1 cellular context compared by ENCODE assay signal in genomic region chr10:97024181-97025073, GRCh38.
TF ChIP-seq lines count a peak whose summit lies in the region.

No MANE protein-coding gene starts in this region.

TF ChIP-seq in SK-N-SH treated with all-trans-retinoic acid at 6 μM for 48 hours, 23 proteins besides CTCF, POLR2A, EP300 and RAD21 (continued from another document):
- TF ChIP-seq, protein P1, sequence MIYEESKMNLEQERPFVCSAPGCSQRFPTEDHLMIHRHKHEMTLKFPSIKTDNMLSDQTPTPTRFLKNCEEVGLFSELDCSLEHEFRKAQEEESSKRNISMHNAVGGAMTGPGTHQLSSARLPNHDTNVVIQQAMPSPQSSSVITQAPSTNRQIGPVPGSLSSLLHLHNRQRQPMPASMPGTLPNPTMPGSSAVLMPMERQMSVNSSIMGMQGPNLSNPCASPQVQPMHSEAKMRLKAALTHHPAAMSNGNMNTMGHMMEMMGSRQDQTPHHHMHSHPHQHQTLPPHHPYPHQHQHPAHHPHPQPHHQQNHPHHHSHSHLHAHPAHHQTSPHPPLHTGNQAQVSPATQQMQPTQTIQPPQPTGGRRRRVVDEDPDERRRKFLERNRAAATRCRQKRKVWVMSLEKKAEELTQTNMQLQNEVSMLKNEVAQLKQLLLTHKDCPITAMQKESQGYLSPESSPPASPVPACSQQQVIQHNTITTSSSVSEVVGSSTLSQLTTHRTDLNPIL (CRISPR knock-in tag; IDR thresholded peaks at IDR 0.05; ENCODE audit: low read depth), result no peak
- TF ChIP-seq, protein P2, sequence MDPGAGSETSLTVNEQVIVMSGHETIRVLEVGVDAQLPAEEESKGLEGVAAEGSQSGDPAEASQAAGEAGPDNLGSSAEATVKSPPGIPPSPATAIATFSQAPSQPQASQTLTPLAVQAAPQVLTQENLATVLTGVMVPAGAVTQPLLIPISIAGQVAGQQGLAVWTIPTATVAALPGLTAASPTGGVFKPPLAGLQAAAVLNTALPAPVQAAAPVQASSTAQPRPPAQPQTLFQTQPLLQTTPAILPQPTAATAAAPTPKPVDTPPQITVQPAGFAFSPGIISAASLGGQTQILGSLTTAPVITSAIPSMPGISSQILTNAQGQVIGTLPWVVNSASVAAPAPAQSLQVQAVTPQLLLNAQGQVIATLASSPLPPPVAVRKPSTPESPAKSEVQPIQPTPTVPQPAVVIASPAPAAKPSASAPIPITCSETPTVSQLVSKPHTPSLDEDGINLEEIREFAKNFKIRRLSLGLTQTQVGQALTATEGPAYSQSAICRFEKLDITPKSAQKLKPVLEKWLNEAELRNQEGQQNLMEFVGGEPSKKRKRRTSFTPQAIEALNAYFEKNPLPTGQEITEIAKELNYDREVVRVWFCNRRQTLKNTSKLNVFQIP (CRISPR knock-in tag; IDR thresholded peaks at IDR 0.05; ENCODE audit: borderline replicate concordance, low read depth), result no peak
- TF ChIP-seq RARB (CRISPR knock-in tag; IDR thresholded peaks at IDR 0.05), result no peak
